ENCODE assay signal across 10 cellular contexts in genomic region chr19:42191855-42192254, GRCh38. TPM values are rescaled to one million over a fixed set of nuclear protein-coding genes. Genes with fewer than 3 reads are reported as not detected.
A peak's percentile ranks its signal among the peaks of the same experiment; 100 is the strongest.
DNase-seq lines count a peak whose midpoint lies in the region; ATAC-seq and TF ChIP-seq lines count a peak whose summit lies in the region.
"Had no signal": no experiment of that assay in that cellular context is flagged by ENCODE, and none has a peak within 500 bp of the region (broad histone marks: within the 10 kb centered on the region; RNA-seq: fewer than 3 reads in every experiment).

No MANE protein-coding gene starts in this region.

- ATAC-seq in Panc1, result no peak; the same call in 1 of the 2 replicates
- ATAC-seq in heart left ventricle, result no peak
- ATAC-seq in HG03342 (IDR thresholded peaks at IDR 0.05; ENCODE audit: unreplicated experiment), result no peak

- H3K27me3 ChIP-seq in Panc1 (ENCODE audit: control insufficient read depth, insufficient read depth, low read length) (no peaks in the 10 kb centered on the region), SJCRH30 (peaks cover 2% of the 10 kb centered on the region; the same call in 1 of the 2 replicates), heart left ventricle (no peaks in the 10 kb centered on the region)

- intact Hi-C loops in Panc1 (cut with micrococcal nuclease; ENCODE audit: unreplicated experiment) (no loop called here), heart left ventricle (cut with DNase I) (no loop called here)

- no peaks in the 10 kb centered on the region for H3K36me3 ChIP-seq in Panc1 (ENCODE audit: control insufficient read depth, insufficient read depth, low read length)
- H3K36me3 ChIP-seq in SJCRH30, result no peaks in the 10 kb centered on the region
- H3K36me3 ChIP-seq in heart left ventricle, result no peaks in the 10 kb centered on the region

- POLR2A ChIA-PET in Panc1 (lab: Charles Lee), result no interaction called here
- POLR2A ChIA-PET in HEK293T (lab: Yijun Ruan, JAX), result no interaction called here

- CTCF ChIA-PET in Panc1 (lab: Charles Lee), result no interaction called here
- CTCF ChIA-PET in HEK293T (lab: Yijun Ruan, JAX), result no interaction called here

- H3K27ac ChIP-seq in Panc1 (ENCODE audit: low read length) (no peak overlapping the region), SJCRH30 (no peak overlapping the region), heart left ventricle (no peak overlapping the region)
- H3K27ac ChIP-seq: SK-N-MC had no signal

- peak; percentile 84 for DNase-seq in A172 (ENCODE audit: low spot score)
- peak; percentile 74 for DNase-seq in EL
- DNase-seq in Panc1 (ENCODE audit: low read depth, low spot score), result peak; percentile 42
- peak; percentile 46 for DNase-seq in fibroblast of peridontal ligament (ENCODE audit: extremely low read depth)
- no peak for DNase-seq in SJCRH30
- no peak for DNase-seq in heart left ventricle
- DNase-seq in HEK293T (ENCODE audit: extremely low spot score), result no peak
- DNase-seq: nephron progenitor cell had no signal

- TF ChIP-seq CTCF in Panc1 (IDR thresholded peaks at IDR 0.05) (no peak), heart left ventricle (IDR thresholded peaks at IDR 0.05) (no peak)

- H3K4me1 ChIP-seq in Panc1 (ENCODE audit: control insufficient read depth, insufficient read depth, low read length) (no peaks in the 10 kb centered on the region), SJCRH30 (no peaks in the 10 kb centered on the region), heart left ventricle (peaks cover 0 to 17% (median 0%) of the 10 kb centered on the region in 12 donors)

- H3K9me3 ChIP-seq in Panc1 (ENCODE audit: control insufficient read depth, insufficient read depth, low read depth, low read length), result no peaks in the 10 kb centered on the region
- no peaks in the 10 kb centered on the region; the same call in 1 of the 2 replicates for H3K9me3 ChIP-seq in SJCRH30 (replicated peaks)
- H3K9me3 ChIP-seq in heart left ventricle, result peaks cover 0 to 6% (median 0%) of the 10 kb centered on the region in 12 donors

- WGBS in heart left ventricle, 4 donors, result 61 to 73% (median 67%) methylated on average over 3 of the region's 3 CpGs

- H3K4me3 ChIP-seq in Panc1 (ENCODE audit: low read depth in 2 of 2, low read length in 2 of 2) (no peak overlapping the region), SJCRH30 (no peak overlapping the region), heart left ventricle (no peak overlapping the region)
- H3K4me3 ChIP-seq: SK-N-MC had no signal

- no peak for TF ChIP-seq POLR2A in heart left ventricle (IDR thresholded peaks at IDR 0.05)

- in situ Hi-C loops in Panc1 (cut with HindIII; ENCODE audit: low pct_unique_long_range_greater_than_20kb, low sequenced_read_pairs), result no loop called here

- BruUV-seq in Panc1 (replicated peaks; lab: Mats Ljungman, UMichigan), result no TSS peak

TF ChIP-seq in HEK293T, 16 proteins besides CTCF, POLR2A, EP300 and RAD21:
- TF ChIP-seq L3MBTL2 (conservative IDR thresholded peaks at IDR 0.05) (no peak), BHLHE40 (IDR thresholded peaks at IDR 0.05; ENCODE audit: borderline replicate concordance) (no peak), ARNT (IDR thresholded peaks at IDR 0.05) (no peak), FOXM1 (IDR thresholded peaks at IDR 0.05; ENCODE audit: borderline replicate concordance) (no peak), ELF4 (IDR thresholded peaks at IDR 0.05) (no peak), FOXK2 (IDR thresholded peaks at IDR 0.05) (no peak), CTBP1 (IDR thresholded peaks at IDR 0.05; ENCODE audit: borderline replicate concordance) (no peak), PKNOX1 (IDR thresholded peaks at IDR 0.05) (no peak), NFRKB (IDR thresholded peaks at IDR 0.05) (no peak), SP1 (IDR thresholded peaks at IDR 0.05) (no peak), LEF1 (IDR thresholded peaks at IDR 0.05; ENCODE audit: borderline replicate concordance) (no peak), FOXA1 (IDR thresholded peaks at IDR 0.05) (no peak), ZNF384 (IDR thresholded peaks at IDR 0.05) (no peak), HDGF (IDR thresholded peaks at IDR 0.05; ENCODE audit: borderline replicate concordance) (no peak)

RNA-seq across cellular contexts. Expression of gene DEDD2, which starts 25.6 kb away (rescaled TPM):
- total RNA-seq in A172 (2014; rRNA removed; shearing (Covaris generic)), result 65.3 and 75.4 TPM in 2 replicates
- 13.2 TPM for total RNA-seq in Panc1 (2021; ENCODE audit: unreplicated experiment)
- 18.1 TPM for polyA plus RNA-seq in Panc1 (2012; ENCODE audit: insufficient read length)
- total RNA-seq in SJCRH30 (2014; rRNA removed; shearing (Covaris generic)), result 16.2 and 18.0 TPM in 2 replicates
- 10 to 100 TPM; 11.1 to 24.1 (median 17.2) TPM for total RNA-seq in heart left ventricle
- 10 to 100 TPM; 12.6 to 18.3 TPM for polyA plus RNA-seq in heart left ventricle

RNA-seq across cellular contexts. Expression of gene ZNF526, which starts 28.3 kb away (rescaled TPM):
- total RNA-seq in A172 (2014; rRNA removed; shearing (Covaris generic)), result 12.6 and 20.6 TPM in 2 replicates
- total RNA-seq in Panc1 (2021; ENCODE audit: unreplicated experiment), result 10.5 TPM
- 8.4 TPM for polyA plus RNA-seq in Panc1 (2012; ENCODE audit: insufficient read length)
- 9.2 and 10.7 TPM in 2 replicates for total RNA-seq in SJCRH30 (2014; rRNA removed; shearing (Covaris generic))
- total RNA-seq in heart left ventricle, result 1 to 10 TPM; 3.9 to 7.2 (median 5.8) TPM
- polyA plus RNA-seq in heart left ventricle, result 1 to 10 TPM; 3.3 to 5.4 TPM

RNA-seq across cellular contexts. Expression of gene GSK3A, which starts 50.5 kb away (rescaled TPM):
- total RNA-seq in A172 (2014; rRNA removed; shearing (Covaris generic)), result 25.7 and 34.0 TPM in 2 replicates
- 46.0 TPM for total RNA-seq in Panc1 (2021; ENCODE audit: unreplicated experiment)
- 65.7 TPM for polyA plus RNA-seq in Panc1 (2012; ENCODE audit: insufficient read length)
- total RNA-seq in SJCRH30 (2014; rRNA removed; shearing (Covaris generic)), result 34.9 and 37.1 TPM in 2 replicates
- total RNA-seq in heart left ventricle, result 10 to 100 TPM; 22.5 to 46.9 (median 36.8) TPM
- polyA plus RNA-seq in heart left ventricle, result 10 to 100 TPM; 51.6 to 76.5 TPM

RNA-seq across cellular contexts. Expression of gene POU2F2, which starts 59.6 kb away (rescaled TPM):
- 0.05 TPM in 1 of 2 replicates, not detected in the other for total RNA-seq in A172 (2014; rRNA removed; shearing (Covaris generic))
- 0.10 TPM for total RNA-seq in Panc1 (2021; ENCODE audit: unreplicated experiment)
- polyA plus RNA-seq in Panc1 (2012; ENCODE audit: insufficient read length), result 0.22 TPM
- 0.10 and 0.16 TPM in 2 replicates for total RNA-seq in SJCRH30 (2014; rRNA removed; shearing (Covaris generic))
- total RNA-seq in heart left ventricle, result 10 to 100 TPM in 1 of 9 donors, 1 to 10 TPM in 1, under 1 TPM in 7; 0.16 to 10.1 (median 0.50) TPM
- polyA plus RNA-seq in heart left ventricle, result under 1 TPM; 0.61 to 0.69 TPM

Comparison
In these comparisons a context has a peak if more than half of its experiments do, and no peak if none do; other contexts are left out.
1. DNase-seq: peak in A172 (single experiment), EL (single experiment), Panc1 (single experiment) and fibroblast of peridontal ligament (single experiment); none in SJCRH30 (0 of 2), heart left ventricle (0 of 5) and HEK293T (single experiment).